15 cellular contexts compared by ENCODE assay signal in genomic region chr13:97448503-97449251, GRCh38. TPM values are rescaled to one million over a fixed set of nuclear protein-coding genes. Genes with fewer than 3 reads are reported as not detected.
DNase-seq lines count a peak whose midpoint lies in the region; ATAC-seq and TF ChIP-seq lines count a peak whose summit lies in the region.
"Had no signal": no experiment of that assay in that cellular context is flagged by ENCODE, and none has a peak within 500 bp of the region (broad histone marks: within the 10 kb centered on the region; RNA-seq: fewer than 3 reads in every experiment).

No MANE protein-coding gene starts in this region.

- intact Hi-C loops in sciatic nerve (cut with DNase I): no loop called here

- no peak for TF ChIP-seq CTCF in fibroblast of mammary gland (conservative IDR thresholded peaks at IDR 0.05; ENCODE audit: control insufficient read depth, insufficient read depth, low read depth, low read length)

- ATAC-seq in GM18498 (IDR thresholded peaks at IDR 0.05; ENCODE audit: unreplicated experiment): peak; percentile 58
- ATAC-seq in GM21447 (IDR thresholded peaks at IDR 0.05; ENCODE audit: unreplicated experiment): peak; percentile 64
- peak; percentile 69 for ATAC-seq in HG03097 (IDR thresholded peaks at IDR 0.05; ENCODE audit: low FRiP score, unreplicated experiment)
- no peak for ATAC-seq in sciatic nerve

- DNase-seq in fibroblast of mammary gland (ENCODE audit: low read depth) (peak; percentile 15), HPDE6-E6E7 (ENCODE audit: extremely low spot score) (no peak), sciatic nerve (ENCODE audit: low spot score) (no peak), NCI-H446 (lab: John Stamatoyannopoulos, UW) (no peak), ecto neural progenitor cell (ENCODE audit: low spot score) (no peak)
- DNase-seq: activated T-cell treated with anti-CD3 and anti-CD28 coated beads, Interleukin-2, amount 50 U/mL, for 1 hour; effector memory CD4-positive, alpha-beta T cell; GOT3; left ventricle myocardium inferior; NCI-H1105; SHP77 treated with DMSO at 0.1 percent for 48 hours; WERI-Rb-1 had no signal

- H3K4me3 ChIP-seq in fibroblast of mammary gland (ENCODE audit: control insufficient read depth, low read depth, low read length): no peak overlapping the region
- H3K4me3 ChIP-seq: left ventricle myocardium inferior had no signal

RNA-seq across cellular contexts. Expression of gene RAP2A, which starts 14.7 kb away (rescaled TPM):
- total RNA-seq in sciatic nerve: 75.5 TPM
